ENCODE assay signal across 8 cellular contexts in genomic region chr10:119542990-119543813, GRCh38. TPM values are rescaled to one million over a fixed set of nuclear protein-coding genes. Genes with fewer than 3 reads are reported as not detected.
DNase-seq lines count a peak whose midpoint lies in the region; ATAC-seq, FAIRE-seq and TF ChIP-seq lines count a peak whose summit lies in the region.

No MANE protein-coding gene starts in this region.

- H3K27me3 ChIP-seq in OCI-LY1 (ENCODE audit: insufficient read depth, low read length) (no peaks in the 10 kb centered on the region; the same call in 1 of the 2 replicates), gastroesophageal sphincter (peaks cover 6% of the 10 kb centered on the region), pancreas (no peaks in the 10 kb centered on the region)

- FAIRE-seq in pancreas (lab: Jason Lieb, UNC): no peak

- H4K20me1 ChIP-seq in OCI-LY1 (ENCODE audit: insufficient read depth, low read length): no peaks in the 10 kb centered on the region

- no peaks in the 10 kb centered on the region for H3F3A ChIP-seq in OCI-LY1 (ENCODE audit: insufficient read depth, low read length)

- no peaks in the 10 kb centered on the region for H3K79me2 ChIP-seq in OCI-LY1 (ENCODE audit: insufficient read depth, low read length)

- peak; percentile 44 for ATAC-seq in GM19023 (IDR thresholded peaks at IDR 0.05; ENCODE audit: unreplicated experiment)
- peak; percentile 40 for ATAC-seq in HG03139 (IDR thresholded peaks at IDR 0.05; ENCODE audit: unreplicated experiment)
- ATAC-seq in gastroesophageal sphincter: peak; percentile 48
- ATAC-seq in pancreas: peak; percentile 57 to 65 (median 64)

- H3K9ac ChIP-seq in OCI-LY1 (ENCODE audit: low read length): peak overlapping the region; percentile 44

- H3K9me3 Mint-ChIP-seq in activated T-helper 1 cell treated with anti-CD3 and anti-CD28 coated beads, Interleukin-12 subunit alpha, Interleukin-12 subunit beta, Interleukin-2, Interleukin-4 antibody, amounts not matched to agents 30 ng/mL and 10 ng/mL and 1 ng/mL, durations not matched to agents 14 hours and 24 hours and 36 hours: no peaks in the 10 kb centered on the region

- TF ChIP-seq CTCF in AG09309 (IDR thresholded peaks at IDR 0.05; ENCODE audit: control insufficient read depth, insufficient read depth, low read depth, low read length, missing control alignments): peak; percentile 61
- peak; percentile 76 for TF ChIP-seq CTCF in OCI-LY1 (IDR thresholded peaks at IDR 0.05; ENCODE audit: low read length)
- peak in 3 of 4 experiments; percentile 52 to 73 (median 59) for TF ChIP-seq CTCF in gastroesophageal sphincter (IDR thresholded peaks at IDR 0.05)
- TF ChIP-seq CTCF in pancreas (IDR thresholded peaks at IDR 0.05): peak in 1 of 4 donors; percentile 6

- TF ChIP-seq POLR2A in gastroesophageal sphincter (IDR thresholded peaks at IDR 0.05): peak in 1 of 2 donors; percentile 0

- H3K4me1 Mint-ChIP-seq in activated T-helper 1 cell treated with anti-CD3 and anti-CD28 coated beads, Interleukin-12 subunit alpha, Interleukin-12 subunit beta, Interleukin-2, Interleukin-4 antibody, amounts not matched to agents 30 ng/mL and 10 ng/mL and 1 ng/mL, durations not matched to agents 14 hours and 24 hours and 36 hours (ENCODE audit: low read depth): peaks cover 40% of the 10 kb centered on the region

- TF ChIP-seq EP300 in gastroesophageal sphincter (IDR thresholded peaks at IDR 0.05): no peak

- 0 to 2% methylated on average over 1 to 10 of the region's 77 CpGs for WGBS in gastroesophageal sphincter (ENCODE audit: low coverage in 1 of 2), 2 donors
- WGBS in pancreas, 2 donors: 1% methylated on average over 54 to 77 of the region's 77 CpGs
- under 1% methylated on average over 77 of the region's 77 CpGs for WGBS in urinary bladder

- no peak overlapping the region for H2AFZ ChIP-seq in OCI-LY1 (ENCODE audit: low read length)

- DNase-seq in AG09309 (ENCODE audit: low read depth) (no peak), pancreas (peak; percentile 7 to 83 (median 40))
- DNase-seq in activated T-helper 1 cell treated with anti-CD3 and anti-CD28 coated beads, Interleukin-12 subunit alpha, Interleukin-12 subunit beta, Interleukin-2, Interleukin-4 antibody, amounts not matched to agents 30 ng/mL and 10 ng/mL and 1 ng/mL, durations not matched to agents 14 hours and 24 hours and 36 hours (ENCODE audit: low spot score): peak; percentile 50

- intact Hi-C loops in activated T-helper 1 cell treated with anti-CD3 and anti-CD28 coated beads, Interleukin-12 subunit alpha, Interleukin-12 subunit beta, Interleukin-2, Interleukin-4 antibody, amounts not matched to agents 30 ng/mL and 10 ng/mL and 1 ng/mL, durations not matched to agents 14 hours and 24 hours and 36 hours (cut with micrococcal nuclease): loop anchor here (1.0 to 10.0 kb wide), 7 partner anchors 41 to 462 kb away; partner anchors contain the start of genes BAG3, EIF3A, PRDX3 and SEC23IP
- intact Hi-C loops in pancreas (cut with DNase I): no loop called here

- no peaks in the 10 kb centered on the region for H3K36me3 ChIP-seq in OCI-LY1 (ENCODE audit: insufficient read depth, low read length)
- H3K36me3 ChIP-seq in gastroesophageal sphincter: no peaks in the 10 kb centered on the region
- H3K36me3 ChIP-seq in pancreas: no peaks in the 10 kb centered on the region
- H3K36me3 ChIP-seq in urinary bladder (ENCODE audit: insufficient read depth): no peaks in the 10 kb centered on the region

- peaks cover 15% of the 10 kb centered on the region for H3K27me3 Mint-ChIP-seq in activated T-helper 1 cell treated with anti-CD3 and anti-CD28 coated beads, Interleukin-12 subunit alpha, Interleukin-12 subunit beta, Interleukin-2, Interleukin-4 antibody, amounts not matched to agents 30 ng/mL and 10 ng/mL and 1 ng/mL, durations not matched to agents 14 hours and 24 hours and 36 hours (ENCODE audit: insufficient read depth)

- H3K4me1 ChIP-seq in OCI-LY1 (ENCODE audit: insufficient read depth, low read length, severe bottlenecking): no peaks in the 10 kb centered on the region
- H3K4me1 ChIP-seq in gastroesophageal sphincter: peaks cover 0 to 66% (median 21%) of the 10 kb centered on the region in 3 donors
- peaks cover 0 to 4% (median 0%) of the 10 kb centered on the region in 3 donors for H3K4me1 ChIP-seq in pancreas
- H3K4me1 ChIP-seq in urinary bladder (ENCODE audit: insufficient read depth): no peaks in the 10 kb centered on the region

- peak overlapping the region; percentile 91 for H3K27ac Mint-ChIP-seq in activated T-helper 1 cell treated with anti-CD3 and anti-CD28 coated beads, Interleukin-12 subunit alpha, Interleukin-12 subunit beta, Interleukin-2, Interleukin-4 antibody, amounts not matched to agents 30 ng/mL and 10 ng/mL and 1 ng/mL, durations not matched to agents 14 hours and 24 hours and 36 hours

- peak overlapping the region; percentile 74 for H3K4me2 ChIP-seq in OCI-LY1 (ENCODE audit: low read length)

- peak overlapping the region; percentile 84 for H3K4me3 Mint-ChIP-seq in activated T-helper 1 cell treated with anti-CD3 and anti-CD28 coated beads, Interleukin-12 subunit alpha, Interleukin-12 subunit beta, Interleukin-2, Interleukin-4 antibody, amounts not matched to agents 30 ng/mL and 10 ng/mL and 1 ng/mL, durations not matched to agents 14 hours and 24 hours and 36 hours

- H3K27ac ChIP-seq in OCI-LY1 (ENCODE audit: low read depth, low read length, poor library complexity, severe bottlenecking): no peak overlapping the region
- H3K27ac ChIP-seq in gastroesophageal sphincter: peak overlapping the region; percentile 4 to 86 (median 82)
- peak overlapping the region in 1 of 4 donors; percentile 23 for H3K27ac ChIP-seq in pancreas
- H3K27ac ChIP-seq in urinary bladder (ENCODE audit: low read depth): no peak overlapping the region

- H3K9me3 ChIP-seq in OCI-LY1 (ENCODE audit: low read length) (no peaks in the 10 kb centered on the region), gastroesophageal sphincter (no peaks in the 10 kb centered on the region), pancreas (no peaks in the 10 kb centered on the region)

- peak overlapping the region; percentile 74 for H3K4me3 ChIP-seq in AG09309 (ENCODE audit: control insufficient read depth, low read depth, low read length)
- H3K4me3 ChIP-seq in OCI-LY1 (ENCODE audit: low read depth, low read length, poor library complexity, severe bottlenecking): peak overlapping the region; percentile 61
- H3K4me3 ChIP-seq in gastroesophageal sphincter: peak overlapping the region; percentile 77 to 82
- peak overlapping the region; percentile 31 to 75 (median 60) for H3K4me3 ChIP-seq in pancreas
- peak overlapping the region; percentile 81 for H3K4me3 ChIP-seq in urinary bladder (ENCODE audit: low read depth, low read length)

- peaks cover 12% of the 10 kb centered on the region for H3K36me3 Mint-ChIP-seq in activated T-helper 1 cell treated with anti-CD3 and anti-CD28 coated beads, Interleukin-12 subunit alpha, Interleukin-12 subunit beta, Interleukin-2, Interleukin-4 antibody, amounts not matched to agents 30 ng/mL and 10 ng/mL and 1 ng/mL, durations not matched to agents 14 hours and 24 hours and 36 hours (ENCODE audit: low read depth)

- no peaks in the 10 kb centered on the region for H3K9me2 ChIP-seq in OCI-LY1 (ENCODE audit: low read depth, low read length)

RNA-seq across cellular contexts. Expression of gene RGS10, which starts 0.7 kb away (rescaled TPM):
- 142 and 150 TPM in 2 replicates for total RNA-seq in activated T-helper 1 cell treated with anti-CD3 and anti-CD28 coated beads, Interleukin-12 subunit alpha, Interleukin-12 subunit beta, Interleukin-2, Interleukin-4 antibody, amounts not matched to agents 30 ng/mL and 10 ng/mL and 1 ng/mL, durations not matched to agents 14 hours and 24 hours and 36 hours
- total RNA-seq in gastroesophageal sphincter (10 to 100 TPM; 18.1 to 48.5 (median 33.4) TPM), pancreas (10 to 100 TPM in 1 of 6 donors, 1 to 10 TPM in 3, under 1 TPM in 2; 0.42 to 15.9 (median 3.6) TPM), urinary bladder (62.4 TPM)
- polyA plus RNA-seq in pancreas (1 to 10 TPM; 4.4 to 5.4 TPM), urinary bladder (44.8 TPM)

RNA-seq across cellular contexts. Expression of gene TIAL1, which starts 53.6 kb away (rescaled TPM):
- 192 and 195 TPM in 2 replicates for total RNA-seq in activated T-helper 1 cell treated with anti-CD3 and anti-CD28 coated beads, Interleukin-12 subunit alpha, Interleukin-12 subunit beta, Interleukin-2, Interleukin-4 antibody, amounts not matched to agents 30 ng/mL and 10 ng/mL and 1 ng/mL, durations not matched to agents 14 hours and 24 hours and 36 hours
- total RNA-seq in gastroesophageal sphincter (100 to 1,000 TPM in 1 of 4 donors, 10 to 100 TPM in 3; 53.6 to 117 (median 57.9) TPM), pancreas (10 to 100 TPM; 42.6 to 64.0 (median 45.9) TPM), urinary bladder (167 TPM)
- polyA plus RNA-seq in pancreas (10 to 100 TPM; 26.3 to 57.7 TPM), urinary bladder (48.6 TPM)

Comparison
In these comparisons a context has a peak if more than half of its experiments do, and no peak if none do; other contexts are left out.
1. H3K27ac ChIP-seq: peak in gastroesophageal sphincter (4 of 4); none in OCI-LY1 (single experiment) and urinary bladder (single experiment).
2. Peak in every context shown above with its lines, with median percentiles within 50 percentile points of each other: H3K4me3 ChIP-seq and ATAC-seq.